8 cellular contexts compared by ENCODE assay signal in the genomic region with DNA sequence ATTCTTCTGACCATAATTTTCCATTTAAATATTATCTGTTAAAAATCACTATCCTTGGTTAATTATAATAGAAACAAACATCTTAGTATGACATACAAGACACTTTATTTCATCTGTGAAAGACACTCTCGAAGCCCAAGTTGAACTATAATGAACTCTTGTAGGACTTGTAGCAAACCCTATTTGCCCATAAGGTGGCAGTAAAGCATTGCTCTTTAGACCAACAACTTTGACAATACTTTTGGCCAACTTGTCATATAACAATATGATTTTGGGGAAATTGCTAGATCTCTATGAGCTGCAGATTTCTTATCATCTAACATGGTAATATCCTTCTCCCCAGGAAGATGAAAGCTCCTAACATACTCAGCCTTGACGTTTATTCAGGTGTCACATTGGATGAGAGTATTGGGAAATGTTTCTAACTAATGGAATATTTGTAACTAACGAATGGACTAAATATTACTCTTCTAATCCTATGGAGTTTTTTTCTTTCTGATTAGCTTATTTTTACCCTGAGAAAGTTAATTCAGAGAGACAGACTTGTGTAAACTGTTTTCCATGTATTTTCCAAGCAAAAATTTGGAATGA. TPM values are rescaled to one million over a fixed set of nuclear protein-coding genes. Genes with fewer than 3 reads are reported as not detected.
DNase-seq lines count a peak whose midpoint lies in the region; ATAC-seq and TF ChIP-seq lines count a peak whose summit lies in the region.

No MANE protein-coding gene starts in this region.

- POLR2A ChIA-PET in CD8-positive, alpha-beta T cell (lab: Charles Lee) = no interaction called here
- POLR2A ChIA-PET in Panc1 (lab: Charles Lee) = no interaction called here

- H3K27ac ChIP-seq in CD8-positive, alpha-beta T cell (ENCODE audit: low read depth, low read length) = no peak overlapping the region
- H3K27ac ChIP-seq in Panc1 (ENCODE audit: low read length) = no peak overlapping the region

- peaks cover 12% of the 10 kb centered on the region for H3K27me3 Mint-ChIP-seq in CD8-positive, alpha-beta T cell (ENCODE audit: low read depth)
- no peaks in the 10 kb centered on the region for H3K27me3 Mint-ChIP-seq in endothelial cell (ENCODE audit: unreplicated experiment)

- no peaks in the 10 kb centered on the region for H3K4me1 Mint-ChIP-seq in CD8-positive, alpha-beta T cell (ENCODE audit: low read depth)
- peaks cover 8% of the 10 kb centered on the region for H3K4me1 Mint-ChIP-seq in endothelial cell (ENCODE audit: unreplicated experiment)

- peak; percentile 73 for TF ChIP-seq RAD21 in Ishikawa (IDR thresholded peaks at IDR 0.05; ENCODE audit: low read depth)

- TF ChIP-seq EP300 in Ishikawa (IDR thresholded peaks at IDR 0.05; ENCODE audit: borderline replicate concordance) = no peak

- BruUV-seq in Panc1 (replicated peaks; lab: Mats Ljungman, UMichigan) = no TSS peak

- CTCF ChIA-PET in CD8-positive, alpha-beta T cell (lab: Charles Lee) = interaction anchor here (0.8 to 2.2 kb wide), 6 partner anchors 196 to 845 kb away, joined by 3 to 27 read pairs (median 5); no protein-coding TSS in a partner anchor
- CTCF ChIA-PET in Panc1 (lab: Charles Lee) = no interaction called here

- DNase-seq in CD8-positive, alpha-beta T cell = peak in 1 of 7 experiments; percentile 5
- DNase-seq in Panc1 (ENCODE audit: low read depth, low spot score) = peak; percentile 45
- peak; percentile 16 for DNase-seq in endothelial cell (ENCODE audit: low spot score)
- peak; percentile 58 for DNase-seq in myocyte (ENCODE audit: low read depth)
- no peak for DNase-seq in activated CD8-positive, alpha-beta memory T cell treated with anti-CD3 and anti-CD28 coated beads, Interleukin-2, amount 50 U/mL, for 48 hours
- DNase-seq in HuH-7.5 (ENCODE audit: low spot score) = no peak

- TF ChIP-seq CTCF in CD8-positive, alpha-beta T cell (IDR thresholded peaks at IDR 0.05) = peak; percentile 62
- peak; percentile 67; the same call in 1 of the 2 replicates for TF ChIP-seq CTCF in Panc1 (IDR thresholded peaks at IDR 0.05)
- TF ChIP-seq CTCF in endothelial cell (IDR thresholded peaks at IDR 0.05; ENCODE audit: unreplicated experiment) = peak; percentile 50

- no peak for ATAC-seq in CD8-positive, alpha-beta T cell
- ATAC-seq in GM19328 (IDR thresholded peaks at IDR 0.05; ENCODE audit: unreplicated experiment) (peak; percentile 53), Panc1 (peak; percentile 63; the same call in 1 of the 2 replicates)

- H3K27ac Mint-ChIP-seq in CD8-positive, alpha-beta T cell = no peak overlapping the region
- no peak overlapping the region for H3K27ac Mint-ChIP-seq in endothelial cell (ENCODE audit: unreplicated experiment)

- H3K9me3 Mint-ChIP-seq in CD8-positive, alpha-beta T cell = no peaks in the 10 kb centered on the region
- H3K9me3 Mint-ChIP-seq in endothelial cell (ENCODE audit: unreplicated experiment) = no peaks in the 10 kb centered on the region

- no peaks in the 10 kb centered on the region for H3K36me3 ChIP-seq in CD8-positive, alpha-beta T cell (ENCODE audit: insufficient read depth, low read length)
- no peaks in the 10 kb centered on the region for H3K36me3 ChIP-seq in Panc1 (ENCODE audit: control insufficient read depth, insufficient read depth, low read length)

- H3K4me1 ChIP-seq in CD8-positive, alpha-beta T cell (ENCODE audit: insufficient read depth, low read length) = no peaks in the 10 kb centered on the region
- no peaks in the 10 kb centered on the region for H3K4me1 ChIP-seq in Panc1 (ENCODE audit: control insufficient read depth, insufficient read depth, low read length)

- in situ Hi-C loops in Panc1 (cut with HindIII; ENCODE audit: low pct_unique_long_range_greater_than_20kb, low sequenced_read_pairs) = no loop called here

- no peaks in the 10 kb centered on the region for H3K27me3 ChIP-seq in CD8-positive, alpha-beta T cell (ENCODE audit: insufficient read depth, low read length)
- no peaks in the 10 kb centered on the region for H3K27me3 ChIP-seq in Panc1 (ENCODE audit: control insufficient read depth, insufficient read depth, low read length)

- no peaks in the 10 kb centered on the region for H3K9me3 ChIP-seq in CD8-positive, alpha-beta T cell (ENCODE audit: low read length)
- no peaks in the 10 kb centered on the region for H3K9me3 ChIP-seq in Panc1 (ENCODE audit: control insufficient read depth, insufficient read depth, low read depth, low read length)

- no peaks in the 10 kb centered on the region for H3K36me3 Mint-ChIP-seq in CD8-positive, alpha-beta T cell
- no peaks in the 10 kb centered on the region for H3K36me3 Mint-ChIP-seq in endothelial cell (ENCODE audit: low read depth, unreplicated experiment)

- intact Hi-C loops in CD8-positive, alpha-beta T cell (cut with DNase I, micrococcal nuclease) = loop anchor here (1.0 to 10.0 kb wide), 7 partner anchors 173 to 1255 kb away; no protein-coding TSS in a partner anchor
- intact Hi-C loops in Panc1 (cut with micrococcal nuclease; ENCODE audit: unreplicated experiment) = loop anchor here (1.0 to 5.0 kb wide), 3 partner anchors 195 to 552 kb away; no protein-coding TSS in a partner anchor

- no peak overlapping the region for H3K4me3 ChIP-seq in CD8-positive, alpha-beta T cell (ENCODE audit: low read depth, low read length)
- no peak overlapping the region for H3K4me3 ChIP-seq in Panc1 (ENCODE audit: low read depth in 2 of 2, low read length in 2 of 2)

- no peak overlapping the region for H3K4me3 Mint-ChIP-seq in CD8-positive, alpha-beta T cell
- no peak overlapping the region for H3K4me3 Mint-ChIP-seq in endothelial cell (ENCODE audit: unreplicated experiment)

TF ChIP-seq in Ishikawa, 13 proteins besides CTCF, POLR2A, EP300 and RAD21:
- TF ChIP-seq EGR1 (IDR thresholded peaks at IDR 0.05) (no peak), TEAD4 (IDR thresholded peaks at IDR 0.05) (no peak), FOXM1 (IDR thresholded peaks at IDR 0.05; ENCODE audit: borderline replicate concordance, low read depth) (no peak), TAF1 (IDR thresholded peaks at IDR 0.05; ENCODE audit: low read depth) (no peak), CEBPB (IDR thresholded peaks at IDR 0.05) (no peak), NFIC (IDR thresholded peaks at IDR 0.05) (no peak), ZBTB7A (IDR thresholded peaks at IDR 0.05; ENCODE audit: low read depth) (no peak), YY1 (IDR thresholded peaks at IDR 0.05; ENCODE audit: low read depth) (no peak), TCF12 (IDR thresholded peaks at IDR 0.05; ENCODE audit: low read depth) (no peak), CREB1 (IDR thresholded peaks at IDR 0.05; ENCODE audit: low read depth) (no peak)
- TF ChIP-seq, protein P1, sequence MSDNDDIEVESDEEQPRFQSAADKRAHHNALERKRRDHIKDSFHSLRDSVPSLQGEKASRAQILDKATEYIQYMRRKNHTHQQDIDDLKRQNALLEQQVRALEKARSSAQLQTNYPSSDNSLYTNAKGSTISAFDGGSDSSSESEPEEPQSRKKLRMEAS (IDR thresholded peaks at IDR 0.05) = no peak
- TF ChIP-seq, protein P2, sequence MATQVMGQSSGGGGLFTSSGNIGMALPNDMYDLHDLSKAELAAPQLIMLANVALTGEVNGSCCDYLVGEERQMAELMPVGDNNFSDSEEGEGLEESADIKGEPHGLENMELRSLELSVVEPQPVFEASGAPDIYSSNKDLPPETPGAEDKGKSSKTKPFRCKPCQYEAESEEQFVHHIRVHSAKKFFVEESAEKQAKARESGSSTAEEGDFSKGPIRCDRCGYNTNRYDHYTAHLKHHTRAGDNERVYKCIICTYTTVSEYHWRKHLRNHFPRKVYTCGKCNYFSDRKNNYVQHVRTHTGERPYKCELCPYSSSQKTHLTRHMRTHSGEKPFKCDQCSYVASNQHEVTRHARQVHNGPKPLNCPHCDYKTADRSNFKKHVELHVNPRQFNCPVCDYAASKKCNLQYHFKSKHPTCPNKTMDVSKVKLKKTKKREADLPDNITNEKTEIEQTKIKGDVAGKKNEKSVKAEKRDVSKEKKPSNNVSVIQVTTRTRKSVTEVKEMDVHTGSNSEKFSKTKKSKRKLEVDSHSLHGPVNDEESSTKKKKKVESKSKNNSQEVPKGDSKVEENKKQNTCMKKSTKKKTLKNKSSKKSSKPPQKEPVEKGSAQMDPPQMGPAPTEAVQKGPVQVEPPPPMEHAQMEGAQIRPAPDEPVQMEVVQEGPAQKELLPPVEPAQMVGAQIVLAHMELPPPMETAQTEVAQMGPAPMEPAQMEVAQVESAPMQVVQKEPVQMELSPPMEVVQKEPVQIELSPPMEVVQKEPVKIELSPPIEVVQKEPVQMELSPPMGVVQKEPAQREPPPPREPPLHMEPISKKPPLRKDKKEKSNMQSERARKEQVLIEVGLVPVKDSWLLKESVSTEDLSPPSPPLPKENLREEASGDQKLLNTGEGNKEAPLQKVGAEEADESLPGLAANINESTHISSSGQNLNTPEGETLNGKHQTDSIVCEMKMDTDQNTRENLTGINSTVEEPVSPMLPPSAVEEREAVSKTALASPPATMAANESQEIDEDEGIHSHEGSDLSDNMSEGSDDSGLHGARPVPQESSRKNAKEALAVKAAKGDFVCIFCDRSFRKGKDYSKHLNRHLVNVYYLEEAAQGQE (IDR thresholded peaks at IDR 0.05; ENCODE audit: low read depth) = no peak
- TF ChIP-seq, protein P3, sequence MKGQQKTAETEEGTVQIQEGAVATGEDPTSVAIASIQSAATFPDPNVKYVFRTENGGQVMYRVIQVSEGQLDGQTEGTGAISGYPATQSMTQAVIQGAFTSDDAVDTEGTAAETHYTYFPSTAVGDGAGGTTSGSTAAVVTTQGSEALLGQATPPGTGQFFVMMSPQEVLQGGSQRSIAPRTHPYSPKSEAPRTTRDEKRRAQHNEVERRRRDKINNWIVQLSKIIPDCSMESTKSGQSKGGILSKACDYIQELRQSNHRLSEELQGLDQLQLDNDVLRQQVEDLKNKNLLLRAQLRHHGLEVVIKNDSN (IDR thresholded peaks at IDR 0.05) = no peak

RNA-seq across cellular contexts. Expression of a gene that starts 11.0 kb away (rescaled TPM):
- total RNA-seq in CD8-positive, alpha-beta T cell = not detected
- not detected for total RNA-seq in Panc1 (2021; ENCODE audit: unreplicated experiment)
- polyA plus RNA-seq in Panc1 (2012; ENCODE audit: insufficient read length) = not detected
- not detected for total RNA-seq in endothelial cell (ENCODE audit: unreplicated experiment)
- total RNA-seq in myocyte = not detected in 2 replicates
- not detected for polyA plus RNA-seq in myocyte (2012)

RNA-seq across cellular contexts. Expression of a gene that starts 23.5 kb away (rescaled TPM):
- not detected for total RNA-seq in CD8-positive, alpha-beta T cell
- total RNA-seq in Panc1 (2021; ENCODE audit: unreplicated experiment) = not detected
- not detected for polyA plus RNA-seq in Panc1 (2012; ENCODE audit: insufficient read length)
- total RNA-seq in endothelial cell (ENCODE audit: unreplicated experiment) = not detected
- total RNA-seq in myocyte = not detected in 2 replicates
- polyA plus RNA-seq in myocyte (2012) = not detected

RNA-seq across cellular contexts. Expression of a gene that starts 59.0 kb away (rescaled TPM):
- not detected for total RNA-seq in CD8-positive, alpha-beta T cell
- total RNA-seq in Panc1 (2021; ENCODE audit: unreplicated experiment) = not detected
- polyA plus RNA-seq in Panc1 (2012; ENCODE audit: insufficient read length) = not detected
- total RNA-seq in endothelial cell (ENCODE audit: unreplicated experiment) = not detected
- not detected in 2 replicates for total RNA-seq in myocyte
- polyA plus RNA-seq in myocyte (2012) = not detected

Comparison
In these comparisons a context has a peak if more than half of its experiments do, and no peak if none do; other contexts are left out.
1. DNase-seq: peak in Panc1 (single experiment), endothelial cell (single experiment) and myocyte (single experiment); none in activated CD8-positive, alpha-beta memory T cell treated with anti-CD3 and anti-CD28 coated beads, Interleukin-2, amount 50 U/mL, for 48 hours (single experiment) and HuH-7.5 (single experiment).
2. Peak in every context shown above with its lines, with median percentiles within 50 percentile points of each other: CTCF ChIP-seq.